8 cellular contexts compared by ENCODE assay signal in genomic region chr1:42684139-42684538, GRCh38. TPM values are rescaled to one million over a fixed set of nuclear protein-coding genes. Genes with fewer than 3 reads are reported as not detected.
DNase-seq lines count a peak whose midpoint lies in the region; ATAC-seq lines count a peak whose summit lies in the region.

No MANE protein-coding gene starts in this region.

- no peak overlapping the region for H2AFZ ChIP-seq in trophoblast cell (ENCODE audit: insufficient read depth, low read length, poor library complexity)

- peaks cover 33% of the 10 kb centered on the region for H3K4me1 ChIP-seq in effector memory CD4-positive, alpha-beta T cell (ENCODE audit: control insufficient read depth, insufficient read depth, low read length, poor library complexity, severe bottlenecking)
- peaks cover 6 to 9% of the 10 kb centered on the region in 2 experiments for H3K4me1 ChIP-seq in trophoblast cell (ENCODE audit: control insufficient read depth in 1 of 2, insufficient read depth in 2 of 2, low read length in 2 of 2)

- H3K4me3 ChIP-seq in SK-N-MC (peak overlapping the region; percentile 93), trophoblast cell (ENCODE audit: low read depth, low read length) (no peak overlapping the region)
- H3K4me3 ChIP-seq in effector memory CD4-positive, alpha-beta T cell (ENCODE audit: insufficient read depth, low read depth, low read length, poor library complexity, severe bottlenecking): peak overlapping the region; percentile 64

- H3K9me3 ChIP-seq in SK-N-MC (ENCODE audit: low read depth, low read length) (no peaks in the 10 kb centered on the region), trophoblast cell (ENCODE audit: insufficient read depth, low read depth, low read length) (no peaks in the 10 kb centered on the region)
- no peaks in the 10 kb centered on the region for H3K9me3 ChIP-seq in effector memory CD4-positive, alpha-beta T cell (ENCODE audit: control insufficient read depth, low read length)

- no peak overlapping the region for H2BK12ac ChIP-seq in trophoblast cell (ENCODE audit: low read length)

- peak overlapping the region; percentile 87 for H3K4ac ChIP-seq in trophoblast cell (ENCODE audit: low read depth, low read length)

- no peak overlapping the region for H2BK5ac ChIP-seq in trophoblast cell (ENCODE audit: low read depth, low read length, poor library complexity)

- H3K9ac ChIP-seq in SK-N-MC (ENCODE audit: insufficient read length) (peak overlapping the region; percentile 94), trophoblast cell (ENCODE audit: low read length) (peak overlapping the region; percentile 36)

- no peak overlapping the region for H2AK5ac ChIP-seq in trophoblast cell (ENCODE audit: low read length)

- H3K27ac ChIP-seq in SK-N-MC: no peak overlapping the region
- peak overlapping the region; percentile 73 for H3K27ac ChIP-seq in effector memory CD4-positive, alpha-beta T cell (ENCODE audit: insufficient read depth, low read length, poor library complexity, severe bottlenecking)
- no peak overlapping the region for H3K27ac ChIP-seq in trophoblast cell (ENCODE audit: low read depth, low read length)

- peak overlapping the region; percentile 58 for H3K4me2 ChIP-seq in trophoblast cell (ENCODE audit: low read length)

- H4K8ac ChIP-seq in trophoblast cell (ENCODE audit: low read depth, low read length): no peak overlapping the region

- H3K27me3 ChIP-seq in effector memory CD4-positive, alpha-beta T cell (replicated peaks; ENCODE audit: control insufficient read depth, insufficient read depth, low read length, poor library complexity, severe bottlenecking): no peaks in the 10 kb centered on the region
- H3K27me3 ChIP-seq in trophoblast cell (ENCODE audit: insufficient read depth, low read length): no peaks in the 10 kb centered on the region

- peak overlapping the region; percentile 2 for H3K23ac ChIP-seq in trophoblast cell (ENCODE audit: low read length)

- no peak overlapping the region for H2BK120ac ChIP-seq in trophoblast cell (ENCODE audit: insufficient read depth, low read length, poor library complexity)

- no peak overlapping the region for H4K91ac ChIP-seq in trophoblast cell (ENCODE audit: low read depth, low read length)

- no peak overlapping the region for H3K14ac ChIP-seq in trophoblast cell (ENCODE audit: low read length)

- peaks cover 5% of the 10 kb centered on the region for H3K79me1 ChIP-seq in trophoblast cell (ENCODE audit: low read length)

- ATAC-seq in GM21528 (IDR thresholded peaks at IDR 0.05; ENCODE audit: low FRiP score, unreplicated experiment) (no peak), HG03565 (IDR thresholded peaks at IDR 0.05; ENCODE audit: unreplicated experiment) (no peak)

- WGBS in trophoblast cell (ENCODE audit: extremely low coverage, insufficient coverage, insufficient read length): no CpG with 5 or more reads among the region's 5 CpGs

- H3K18ac ChIP-seq in trophoblast cell (ENCODE audit: low read length): no peak overlapping the region

- no peak overlapping the region for H4K12ac ChIP-seq in trophoblast cell (ENCODE audit: low read depth, low read length)

- DNase-seq in activated gamma-delta T cell treated with Interleukin-2 at 50 U/mL for 16 hours (peak; percentile 5), activated gamma-delta T cell (lab: John Stamatoyannopoulos, UW) (no peak), SK-N-MC (ENCODE audit: low read depth, low spot score) (no peak), trophoblast cell (no peak), SKM-1 (lab: John Stamatoyannopoulos, UW; ENCODE audit: unreplicated experiment) (no peak)
- DNase-seq in effector memory CD4-positive, alpha-beta T cell: peak in 1 of 3 donors; percentile 3

- H3K36me3 ChIP-seq in SK-N-MC (ENCODE audit: insufficient read depth, low read length): peaks cover 62% of the 10 kb centered on the region
- H3K36me3 ChIP-seq in effector memory CD4-positive, alpha-beta T cell (ENCODE audit: control insufficient read depth, insufficient read depth, low read length): no peaks in the 10 kb centered on the region
- H3K36me3 ChIP-seq in trophoblast cell (ENCODE audit: control insufficient read depth in 1 of 2, insufficient read depth in 2 of 2, low read length in 2 of 2): peaks cover 3 to 4% of the 10 kb centered on the region in 2 experiments

- H3K79me2 ChIP-seq in trophoblast cell (ENCODE audit: control insufficient read depth, insufficient read depth, low read length, poor library complexity): peaks cover 20% of the 10 kb centered on the region

RNA-seq across cellular contexts. Expression of gene YBX1, which starts 1.9 kb away (rescaled TPM):
- polyA plus RNA-seq in trophoblast cell (2013): 704 and 749 TPM in 2 replicates

RNA-seq across cellular contexts. Expression of gene PPIH, which starts 25.9 kb away (rescaled TPM):
- 67.5 and 68.6 TPM in 2 replicates for polyA plus RNA-seq in trophoblast cell (2013)

RNA-seq across cellular contexts. Expression of gene CLDN19, which starts 55.9 kb away (rescaled TPM):
- 1.8 TPM in 2 replicates for polyA plus RNA-seq in trophoblast cell (2013)
